ENCODE assay signal across 9 cellular contexts in genomic region chr1:27011058-27011764, GRCh38. TPM values are rescaled to one million over a fixed set of nuclear protein-coding genes. Genes with fewer than 3 reads are reported as not detected.
DNase-seq lines count a peak whose midpoint lies in the region; ATAC-seq and TF ChIP-seq lines count a peak whose summit lies in the region.
"Had no signal": no experiment of that assay in that cellular context is flagged by ENCODE, and none has a peak within 500 bp of the region (broad histone marks: within the 10 kb centered on the region; RNA-seq: fewer than 3 reads in every experiment).

No MANE protein-coding gene starts in this region.

- H3K9me3 ChIP-seq in SJSA1 (replicated peaks) (no peaks in the 10 kb centered on the region), fibroblast of lung (ENCODE audit: control insufficient read depth, insufficient read depth, low read depth, low read length) (no peaks in the 10 kb centered on the region), parathyroid adenoma (ENCODE audit: control insufficient read depth, low read length) (no peaks in the 10 kb centered on the region)

- H3K9me3 Mint-ChIP-seq in immature natural killer cell = no peaks in the 10 kb centered on the region
- H3K9me3 Mint-ChIP-seq: activated naive CD8-positive, alpha-beta T cell treated with anti-CD3 and anti-CD28 coated beads, Interleukin-2, amount 10 ng/mL, durations not matched to agents 7 days and 5 days had no signal

- peaks cover 6 to 18% (median 10%) of the 10 kb centered on the region in 3 donors for H3K27me3 Mint-ChIP-seq in immature natural killer cell (ENCODE audit: low read depth in 3 of 3)

- H2AFZ ChIP-seq in fibroblast of lung (ENCODE audit: low read length) = no peak overlapping the region
- H2AFZ ChIP-seq in parathyroid adenoma = peak overlapping the region; percentile 46

- peaks cover 0 to 9% of the 10 kb centered on the region in 2 donors for H3K4me1 Mint-ChIP-seq in immature natural killer cell

- H3K9ac ChIP-seq in fibroblast of lung (ENCODE audit: insufficient read depth, low read length) (no peak overlapping the region), parathyroid adenoma (no peak overlapping the region)

- DNase-seq in ELF-1 (ENCODE audit: low read depth, low spot score) (peak; percentile 96), SJSA1 (ENCODE audit: low read depth in 1 of 2, low spot score in 2 of 2) (peak; percentile 91 to 96), fibroblast of lung (ENCODE audit: low read depth in 2 of 2) (peak; percentile 66 to 92), immature natural killer cell (no peak), NAMALWA (ENCODE audit: low spot score) (no peak), COLO668 (lab: John Stamatoyannopoulos, UW; ENCODE audit: unreplicated experiment) (no peak)
- DNase-seq: activated naive CD8-positive, alpha-beta T cell treated with anti-CD3 and anti-CD28 coated beads, Interleukin-2, amount 10 ng/mL, durations not matched to agents 7 days and 5 days had no signal

- no peaks in the 10 kb centered on the region for H4K20me1 ChIP-seq in fibroblast of lung (ENCODE audit: control insufficient read depth, extremely low read depth, insufficient read depth, low read length)

- no peak for TF ChIP-seq CTCF in fibroblast of lung (conservative IDR thresholded peaks at IDR 0.05 in 1 of 2, IDR thresholded peaks at IDR 0.05 in 1 of 2; ENCODE audit: low read depth in 1 of 2, low read length in 2 of 2)
- no peak for TF ChIP-seq CTCF in parathyroid adenoma (IDR thresholded peaks at IDR 0.05)

- no peak for ATAC-seq in GM21447 (IDR thresholded peaks at IDR 0.05; ENCODE audit: unreplicated experiment)

- H3K4me3 ChIP-seq in SJSA1 (no peak overlapping the region), fibroblast of lung (replicated peaks in 1 of 4; ENCODE audit: control extremely low read depth in 1 of 4, insufficient read depth in 1 of 4, low read depth in 3 of 4, low read length in 4 of 4) (no peak overlapping the region), parathyroid adenoma (ENCODE audit: low read depth, low read length) (peak overlapping the region; percentile 39)

- H3K27me3 ChIP-seq in SJSA1 (replicated peaks) = no peaks in the 10 kb centered on the region
- no peaks in the 10 kb centered on the region for H3K27me3 ChIP-seq in fibroblast of lung (ENCODE audit: control insufficient read depth, insufficient read depth, low read length)
- no peaks in the 10 kb centered on the region for H3K27me3 ChIP-seq in parathyroid adenoma (ENCODE audit: control insufficient read depth, insufficient read depth, low read length)

- H3K27ac Mint-ChIP-seq in immature natural killer cell = no peak overlapping the region
- H3K27ac Mint-ChIP-seq: activated naive CD8-positive, alpha-beta T cell treated with anti-CD3 and anti-CD28 coated beads, Interleukin-2, amount 10 ng/mL, durations not matched to agents 7 days and 5 days had no signal

- no peaks in the 10 kb centered on the region for H3K36me3 Mint-ChIP-seq in immature natural killer cell
- H3K36me3 Mint-ChIP-seq: activated naive CD8-positive, alpha-beta T cell treated with anti-CD3 and anti-CD28 coated beads, Interleukin-2, amount 10 ng/mL, durations not matched to agents 7 days and 5 days had no signal

- H3K4me2 ChIP-seq in fibroblast of lung (ENCODE audit: extremely low read depth, insufficient read depth, low read length) (peak overlapping the region; percentile 72), parathyroid adenoma (ENCODE audit: low read length) (peak overlapping the region; percentile 63)

- H3K27ac ChIP-seq in SJSA1 (peak overlapping the region; percentile 67), fibroblast of lung (ENCODE audit: insufficient read depth, low read length) (peak overlapping the region; percentile 4), parathyroid adenoma (peak overlapping the region; percentile 90)

- H3K4me1 ChIP-seq in SJSA1 (replicated peaks) (peaks cover 49% of the 10 kb centered on the region), fibroblast of lung (ENCODE audit: control insufficient read depth, extremely low read depth, insufficient read depth, low read length) (peaks cover 5% of the 10 kb centered on the region), parathyroid adenoma (peaks cover 12% of the 10 kb centered on the region)

- peak overlapping the region in 2 of 5 donors; percentile 31 to 50 for H3K4me3 Mint-ChIP-seq in immature natural killer cell
- H3K4me3 Mint-ChIP-seq: activated naive CD8-positive, alpha-beta T cell treated with anti-CD3 and anti-CD28 coated beads, Interleukin-2, amount 10 ng/mL, durations not matched to agents 7 days and 5 days had no signal

- no peaks in the 10 kb centered on the region for H3K79me2 ChIP-seq in fibroblast of lung (ENCODE audit: control insufficient read depth, insufficient read depth, low read length)
- H3K79me2 ChIP-seq in parathyroid adenoma = no peaks in the 10 kb centered on the region

- H3K36me3 ChIP-seq in SJSA1 = peaks cover 3% of the 10 kb centered on the region
- H3K36me3 ChIP-seq in fibroblast of lung (ENCODE audit: control insufficient read depth, insufficient read depth, low read length) = no peaks in the 10 kb centered on the region
- no peaks in the 10 kb centered on the region for H3K36me3 ChIP-seq in parathyroid adenoma (ENCODE audit: control insufficient read depth, insufficient read depth, low read length)

RNA-seq across cellular contexts. Expression of gene TENT5B, which starts 1.4 kb away (rescaled TPM):
- 10.7 and 11.3 TPM in 2 replicates for total RNA-seq in SJSA1 (2014; rRNA removed; shearing (Covaris generic))
- 0.50 and 1.0 TPM in 2 replicates for total RNA-seq in fibroblast of lung
- polyA plus RNA-seq in fibroblast of lung = 1.9 and 9.3 TPM in 2 replicates
- 2.0 and 10.8 TPM in 2 replicates for polyA plus RNA-seq in fibroblast of lung (2012)
- 3.7 and 13.7 TPM in 2 replicates for polyA minus RNA-seq in fibroblast of lung (ENCODE audit: low replicate concordance)
- polyA plus RNA-seq in immature natural killer cell = not detected
- total RNA-seq: activated naive CD8-positive, alpha-beta T cell treated with anti-CD3 and anti-CD28 coated beads, Interleukin-2, amount 10 ng/mL, durations not matched to agents 7 days and 5 days had no signal

RNA-seq across cellular contexts. Expression of gene TRNP1, which starts 17.7 kb away (rescaled TPM):
- 6.5 and 7.5 TPM in 2 replicates for total RNA-seq in SJSA1 (2014; rRNA removed; shearing (Covaris generic))
- total RNA-seq in fibroblast of lung = 10.8 and 16.2 TPM in 2 replicates
- polyA plus RNA-seq in fibroblast of lung (32.6 and 66.9 TPM in 2 replicates), immature natural killer cell (not detected)
- polyA plus RNA-seq in fibroblast of lung (2012) = 27.5 and 54.1 TPM in 2 replicates
- 9.0 and 25.6 TPM in 2 replicates for polyA minus RNA-seq in fibroblast of lung (ENCODE audit: low replicate concordance)
- total RNA-seq: activated naive CD8-positive, alpha-beta T cell treated with anti-CD3 and anti-CD28 coated beads, Interleukin-2, amount 10 ng/mL, durations not matched to agents 7 days and 5 days had no signal

RNA-seq across cellular contexts. Expression of gene KDF1, which starts 50.9 kb away (rescaled TPM):
- not detected in 2 replicates for total RNA-seq in SJSA1 (2014; rRNA removed; shearing (Covaris generic))
- total RNA-seq in fibroblast of lung = not detected in 2 replicates
- polyA plus RNA-seq in fibroblast of lung (0.05 TPM in 1 of 2 replicates, not detected in the other), immature natural killer cell (1 to 10 TPM in 1 of 3 donors, under 1 TPM in 1, not detected in 1; 0.29 to 1.3 TPM)
- not detected in 2 replicates for polyA plus RNA-seq in fibroblast of lung (2012)
- not detected in 2 replicates for polyA minus RNA-seq in fibroblast of lung (ENCODE audit: low replicate concordance)

Comparison
In these comparisons a context has a peak if more than half of its experiments do, and no peak if none do; other contexts are left out.
1. DNase-seq: peak in ELF-1 (single experiment), SJSA1 (2 of 2) and fibroblast of lung (2 of 2); none in immature natural killer cell (0 of 3), NAMALWA (single experiment) and COLO668 (single experiment).
2. H3K27ac ChIP-seq: peak in every context shown above with its lines; median percentile 90 in parathyroid adenoma; 67 in SJSA1; 4 in fibroblast of lung.